8 cellular contexts compared by ENCODE assay signal in genomic region chr20:37096415-37097039, GRCh38. TPM values are rescaled to one million over a fixed set of nuclear protein-coding genes. Genes with fewer than 3 reads are reported as not detected.
DNase-seq lines count a peak whose midpoint lies in the region; ATAC-seq lines count a peak whose summit lies in the region.

No MANE protein-coding gene starts in this region.

- H3K4me1 ChIP-seq in iPS-20b (ENCODE audit: insufficient read depth, low read length) (peaks cover 9% of the 10 kb centered on the region; the same call in 1 of the 2 replicates), thymus (ENCODE audit: control insufficient read depth, insufficient read depth, low read length) (peaks cover 13% of the 10 kb centered on the region)

- no peaks in the 10 kb centered on the region for H3K27me3 Mint-ChIP-seq in activated T-cell treated with anti-CD3 and anti-CD28 coated beads, Interleukin-2, amount 50 U/mL, for 4 hours (ENCODE audit: low read depth)
- no peaks in the 10 kb centered on the region for H3K27me3 Mint-ChIP-seq in T-helper 17 cell

- H3K9me3 Mint-ChIP-seq in activated T-cell treated with anti-CD3 and anti-CD28 coated beads, Interleukin-2, amount 50 U/mL, for 4 hours = no peaks in the 10 kb centered on the region

- H3K27ac Mint-ChIP-seq in T-helper 17 cell = peak overlapping the region; percentile 99

- no peak for ATAC-seq in activated T-cell treated with anti-CD3 and anti-CD28 coated beads, Interleukin-2, amount 50 U/mL, for 4 hours
- ATAC-seq in T-helper 17 cell (no peak), GM18868 (IDR thresholded peaks at IDR 0.05; ENCODE audit: unreplicated experiment) (no peak)

- H3K36me3 ChIP-seq in iPS-20b (ENCODE audit: insufficient read depth, low read depth, low read length) (peaks cover 20% of the 10 kb centered on the region), thymus (ENCODE audit: control insufficient read depth, insufficient read depth) (no peaks in the 10 kb centered on the region)

- H3K9me3 ChIP-seq in T-helper 17 cell (ENCODE audit: control insufficient read depth, low read length, poor library complexity, severe bottlenecking) = no peaks in the 10 kb centered on the region
- H3K9me3 ChIP-seq in iPS-20b (ENCODE audit: insufficient read depth, low read depth, low read length) = no peaks in the 10 kb centered on the region
- no peaks in the 10 kb centered on the region for H3K9me3 ChIP-seq in thymus (ENCODE audit: control insufficient read depth)

- peak overlapping the region; percentile 100; the same call in 1 of the 2 replicates for H3K9ac ChIP-seq in iPS-20b (ENCODE audit: low read depth, low read length)

- peak overlapping the region; percentile 95; the same call in 1 of the 2 replicates for H3K4me3 ChIP-seq in iPS-20b (ENCODE audit: low read length)
- peak overlapping the region; percentile 88 for H3K4me3 ChIP-seq in thymus (ENCODE audit: low read length)

- H3K27me3 ChIP-seq in iPS-20b (ENCODE audit: insufficient read depth, low read length) (no peaks in the 10 kb centered on the region), thymus (ENCODE audit: control insufficient read depth, insufficient read depth) (no peaks in the 10 kb centered on the region)

- DNase-seq in activated T-cell treated with anti-CD3 and anti-CD28 coated beads, Interleukin-2, amount 50 U/mL, for 4 hours = no peak
- DNase-seq in activated T-cell treated with anti-CD3 and anti-CD28 coated beads, Interleukin-2, amount 50 U/mL, for 1 hour = no peak
- no peak for DNase-seq in T-helper 17 cell
- no peak for DNase-seq in NCI-H1105 (lab: John Stamatoyannopoulos, UW)
- DNase-seq in DMS53 (lab: John Stamatoyannopoulos, UW) = no peak

- peaks cover 8% of the 10 kb centered on the region for H3K36me3 Mint-ChIP-seq in activated T-cell treated with anti-CD3 and anti-CD28 coated beads, Interleukin-2, amount 50 U/mL, for 4 hours (ENCODE audit: insufficient read depth)
- H3K36me3 Mint-ChIP-seq in T-helper 17 cell (ENCODE audit: low read depth) = no peaks in the 10 kb centered on the region

- peaks cover 28% of the 10 kb centered on the region for H3K4me1 Mint-ChIP-seq in activated T-cell treated with anti-CD3 and anti-CD28 coated beads, Interleukin-2, amount 50 U/mL, for 4 hours (ENCODE audit: low read depth)
- peaks cover 24% of the 10 kb centered on the region for H3K4me1 Mint-ChIP-seq in T-helper 17 cell

- H3K4me3 Mint-ChIP-seq in activated T-cell treated with anti-CD3 and anti-CD28 coated beads, Interleukin-2, amount 50 U/mL, for 4 hours = peak overlapping the region; percentile 98
- H3K4me3 Mint-ChIP-seq in T-helper 17 cell = peak overlapping the region; percentile 99

- peak overlapping the region; percentile 98 for H3K27ac ChIP-seq in iPS-20b (ENCODE audit: low read length)
- no peak overlapping the region for H3K27ac ChIP-seq in thymus (ENCODE audit: low read depth)

- WGBS in thymus = 89% methylated on average over 11 of the region's 11 CpGs

RNA-seq across cellular contexts. Expression of gene RBL1, which starts 0.7 kb away (rescaled TPM):
- total RNA-seq in activated T-cell treated with anti-CD3 and anti-CD28 coated beads, Interleukin-2, amount 50 U/mL, for 4 hours = 10 to 100 TPM; 53.9 to 57.2 (median 54.2) TPM
- 10 to 100 TPM; 27.1 to 27.3 TPM for total RNA-seq in T-helper 17 cell
- polyA plus RNA-seq in thymus = 4.1 TPM
